In the genomic region with DNA sequence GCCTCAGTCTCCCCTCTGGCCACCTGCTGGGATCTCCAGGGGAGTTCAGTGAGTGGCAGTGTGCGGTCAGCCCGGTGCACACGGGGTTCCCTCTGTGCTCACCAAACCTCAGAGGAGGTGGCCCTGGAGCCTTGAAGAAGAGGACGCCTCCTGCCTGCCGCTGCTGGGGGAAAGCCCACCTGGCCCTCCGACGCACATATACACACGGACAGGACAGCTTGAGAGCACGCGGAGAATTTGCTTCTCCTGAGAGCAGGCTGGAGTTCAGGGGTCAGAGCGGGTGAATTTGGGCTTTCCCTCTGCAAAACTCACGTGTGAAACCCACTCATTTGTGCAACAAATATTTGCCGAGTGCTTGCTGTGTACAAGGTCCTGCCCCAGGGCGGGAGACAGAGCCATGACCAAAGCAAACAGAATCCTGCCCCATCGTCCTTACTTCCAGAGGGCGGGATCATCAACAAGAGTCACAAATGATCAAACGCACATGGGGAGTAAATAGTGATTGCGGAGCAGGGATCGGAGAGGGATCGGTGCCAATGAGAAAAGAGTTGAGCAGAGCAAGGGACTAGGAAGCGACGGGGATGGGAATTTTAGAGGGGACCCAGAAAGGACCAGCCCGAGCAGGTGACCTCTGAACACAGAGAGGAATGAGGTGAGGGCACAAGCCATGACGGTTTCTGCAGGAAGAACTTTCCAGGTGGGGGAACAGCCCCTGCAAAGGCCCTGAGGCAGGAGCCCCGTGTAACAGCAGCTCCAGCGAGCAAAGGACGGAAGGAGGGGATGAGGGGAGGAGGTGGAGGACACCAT, we compare ENCODE assay signal across 19 cellular contexts. TPM values are rescaled to one million over a fixed set of nuclear protein-coding genes. Genes with fewer than 3 reads are reported as not detected.
A peak's percentile ranks its signal among the peaks of the same experiment; 100 is the strongest.
DNase-seq lines count a peak whose midpoint lies in the region; ATAC-seq and TF ChIP-seq lines count a peak whose summit lies in the region.
"Had no signal": no experiment of that assay in that cellular context is flagged by ENCODE, and none has a peak within 500 bp of the region (broad histone marks: within the 10 kb centered on the region; RNA-seq: fewer than 3 reads in every experiment).

No MANE protein-coding gene starts in this region.

- H4K91ac ChIP-seq in mesenchymal stem cell (ENCODE audit: low read length) = peak overlapping the region; percentile 98

- H3K27me3 ChIP-seq in mesenchymal stem cell (ENCODE audit: control insufficient read depth in 1 of 2, insufficient read depth in 1 of 2, low read length in 2 of 2) = no peaks in the 10 kb centered on the region
- H3K27me3 ChIP-seq in thoracic aorta (replicated peaks; ENCODE audit: insufficient read depth) = no peaks in the 10 kb centered on the region
- H3K27me3 ChIP-seq: left lung had no signal

- H3K9me3 Mint-ChIP-seq in activated T-cell treated with anti-CD3 and anti-CD28 coated beads, Interleukin-2, amount 50 U/mL, for 24 hours = no peaks in the 10 kb centered on the region
- no peaks in the 10 kb centered on the region for H3K9me3 Mint-ChIP-seq in chondrocyte (ENCODE audit: low read depth)
- H3K9me3 Mint-ChIP-seq in naive thymus-derived CD8-positive, alpha-beta T cell = no peaks in the 10 kb centered on the region
- H3K9me3 Mint-ChIP-seq: H9; stimulated activated naive B cell treated with anti-CD40 and anti-IgM and Interleukin-4, amounts not matched to agents 10 μg/mL and 1 μg/mL and 100 μg/mL, for 72 hours had no signal

- H3K23ac ChIP-seq in mesenchymal stem cell (ENCODE audit: low read length in 2 of 2) = peak overlapping the region in 1 of 2 experiments; percentile 67

- H3K36me3 ChIP-seq in mesenchymal stem cell (ENCODE audit: control insufficient read depth in 1 of 2, insufficient read depth in 2 of 2, low read depth in 1 of 2, low read length in 2 of 2) (no peaks in the 10 kb centered on the region), thoracic aorta (no peaks in the 10 kb centered on the region)
- H3K36me3 ChIP-seq: left lung had no signal

- no peaks in the 10 kb centered on the region for H3K9me3 ChIP-seq in mesenchymal stem cell (ENCODE audit: control insufficient read depth, low read length)
- H3K9me3 ChIP-seq in thoracic aorta = no peaks in the 10 kb centered on the region
- H3K9me3 ChIP-seq: left lung, psoas muscle had no signal

- peak overlapping the region; percentile 92 for H2BK120ac ChIP-seq in mesenchymal stem cell (ENCODE audit: low read depth, low read length)

- H3K9ac ChIP-seq in mesenchymal stem cell (ENCODE audit: low read length) = peak overlapping the region; percentile 81

- H3K4me3 ChIP-seq in mesenchymal stem cell (ENCODE audit: insufficient read depth in 1 of 2, low read depth in 1 of 2, low read length in 2 of 2) (no peak overlapping the region), thoracic aorta (no peak overlapping the region), foreskin fibroblast (ENCODE audit: low read depth in 1 of 2, low read length in 2 of 2) (no peak overlapping the region)
- H3K4me3 ChIP-seq: left lung, psoas muscle had no signal

- peak overlapping the region; percentile 98 for H2AK5ac ChIP-seq in mesenchymal stem cell (ENCODE audit: low read length, severe bottlenecking)

- peak overlapping the region; percentile 92 to 99 for H3K4ac ChIP-seq in mesenchymal stem cell (ENCODE audit: low read depth in 1 of 2, low read length in 2 of 2)

- peak overlapping the region; percentile 99 for H4K8ac ChIP-seq in mesenchymal stem cell (ENCODE audit: low read length)

- peak overlapping the region; percentile 96 to 100 for H3K18ac ChIP-seq in mesenchymal stem cell (ENCODE audit: low read depth in 1 of 2, low read length in 2 of 2)

- 95% methylated on average over 27 of the region's 27 CpGs for WGBS in mesenchymal stem cell

- peak; percentile 13 for DNase-seq in activated T-cell treated with anti-CD3 and anti-CD28 coated beads, Interleukin-2, amount 50 U/mL, for 24 hours
- DNase-seq in activated T-cell treated with anti-CD3 and anti-CD28 coated beads for 4 hours (no peak), chondrocyte (ENCODE audit: low spot score) (no peak), mesenchymal stem cell (no peak), thoracic aorta (ENCODE audit: low spot score) (no peak), foreskin fibroblast (no peak), GDM1 (lab: John Stamatoyannopoulos, UW) (no peak)
- no peak for DNase-seq in naive thymus-derived CD8-positive, alpha-beta T cell
- DNase-seq: 8988T; H9; NCI-H1436 treated with DMSO at 0.1 percent for 48 hours; NCI-H345; stimulated activated naive B cell treated with anti-CD40 and anti-IgM and Interleukin-4, amounts not matched to agents 10 μg/mL and 1 μg/mL and 100 μg/mL, for 72 hours had no signal

- no peaks in the 10 kb centered on the region for H3K4me1 Mint-ChIP-seq in activated T-cell treated with anti-CD3 and anti-CD28 coated beads, Interleukin-2, amount 50 U/mL, for 24 hours (ENCODE audit: low read depth)
- peaks cover 16% of the 10 kb centered on the region for H3K4me1 Mint-ChIP-seq in chondrocyte (ENCODE audit: low read depth)
- H3K4me1 Mint-ChIP-seq in naive thymus-derived CD8-positive, alpha-beta T cell = peaks cover 0 to 3% (median under 1%) of the 10 kb centered on the region in 4 donors
- H3K4me1 Mint-ChIP-seq: stimulated activated naive B cell treated with anti-CD40 and anti-IgM and Interleukin-4, amounts not matched to agents 10 μg/mL and 1 μg/mL and 100 μg/mL, for 72 hours had no signal

- peak overlapping the region; percentile 50 for H2BK5ac ChIP-seq in mesenchymal stem cell (ENCODE audit: low read depth, low read length, poor library complexity, severe bottlenecking)

- no peak overlapping the region for H3K4me3 Mint-ChIP-seq in activated T-cell treated with anti-CD3 and anti-CD28 coated beads, Interleukin-2, amount 50 U/mL, for 24 hours
- no peak overlapping the region for H3K4me3 Mint-ChIP-seq in chondrocyte (ENCODE audit: unreplicated experiment)
- no peak overlapping the region for H3K4me3 Mint-ChIP-seq in naive thymus-derived CD8-positive, alpha-beta T cell
- H3K4me3 Mint-ChIP-seq: H9; stimulated activated naive B cell treated with anti-CD40 and anti-IgM and Interleukin-4, amounts not matched to agents 10 μg/mL and 1 μg/mL and 100 μg/mL, for 72 hours had no signal

- TF ChIP-seq CTCF in chondrocyte (IDR thresholded peaks at IDR 0.05) (no peak), thoracic aorta (IDR thresholded peaks at IDR 0.05) (no peak), foreskin fibroblast (IDR thresholded peaks at IDR 0.05; ENCODE audit: low read depth, low read length) (no peak)

- H2AFZ ChIP-seq in mesenchymal stem cell (ENCODE audit: low read depth, low read length) = no peak overlapping the region

- no peaks in the 10 kb centered on the region for H3K79me1 ChIP-seq in mesenchymal stem cell (replicated peaks; ENCODE audit: low read length, poor library complexity, severe bottlenecking)

- peak overlapping the region; percentile 89 for H2BK15ac ChIP-seq in mesenchymal stem cell (ENCODE audit: low read depth, poor library complexity, severe bottlenecking)

- no peak overlapping the region for H3K27ac ChIP-seq in mesenchymal stem cell (ENCODE audit: low read length, poor library complexity, severe bottlenecking)
- peak overlapping the region; percentile 69 to 75 for H3K27ac ChIP-seq in thoracic aorta
- H3K27ac ChIP-seq: VCaP had no signal

- no peaks in the 10 kb centered on the region for H3K36me3 Mint-ChIP-seq in activated T-cell treated with anti-CD3 and anti-CD28 coated beads, Interleukin-2, amount 50 U/mL, for 24 hours (ENCODE audit: low read depth)
- no peaks in the 10 kb centered on the region for H3K36me3 Mint-ChIP-seq in chondrocyte (ENCODE audit: low read depth)
- no peaks in the 10 kb centered on the region for H3K36me3 Mint-ChIP-seq in naive thymus-derived CD8-positive, alpha-beta T cell
- H3K36me3 Mint-ChIP-seq: CD14-positive monocyte; stimulated activated naive B cell treated with anti-CD40 and anti-IgM and Interleukin-4, amounts not matched to agents 10 μg/mL and 1 μg/mL and 100 μg/mL, for 72 hours had no signal

- H3K14ac ChIP-seq in mesenchymal stem cell (ENCODE audit: low read length in 2 of 2) = peak overlapping the region in 1 of 2 experiments; percentile 97

- H3K27me3 Mint-ChIP-seq in activated T-cell treated with anti-CD3 and anti-CD28 coated beads, Interleukin-2, amount 50 U/mL, for 24 hours = no peaks in the 10 kb centered on the region
- no peaks in the 10 kb centered on the region for H3K27me3 Mint-ChIP-seq in chondrocyte (ENCODE audit: low read depth)
- H3K27me3 Mint-ChIP-seq in naive thymus-derived CD8-positive, alpha-beta T cell = peaks cover 0 to 2% (median 0%) of the 10 kb centered on the region in 5 donors

- POLR2A ChIA-PET in naive thymus-derived CD8-positive, alpha-beta T cell (lab: Charles Lee) = no interaction called here

- peak overlapping the region; percentile 80 to 100 for H2BK12ac ChIP-seq in mesenchymal stem cell (ENCODE audit: low read length in 2 of 2)

- H3K27ac Mint-ChIP-seq in activated T-cell treated with anti-CD3 and anti-CD28 coated beads, Interleukin-2, amount 50 U/mL, for 24 hours = no peak overlapping the region
- peak overlapping the region; percentile 5 for H3K27ac Mint-ChIP-seq in chondrocyte (ENCODE audit: unreplicated experiment)
- no peak overlapping the region for H3K27ac Mint-ChIP-seq in naive thymus-derived CD8-positive, alpha-beta T cell
- H3K27ac Mint-ChIP-seq: stimulated activated naive B cell treated with anti-CD40 and anti-IgM and Interleukin-4, amounts not matched to agents 10 μg/mL and 1 μg/mL and 100 μg/mL, for 72 hours had no signal

- H3K4me1 ChIP-seq in mesenchymal stem cell (ENCODE audit: control insufficient read depth, insufficient read depth, low read depth, low read length) = peaks cover 15% of the 10 kb centered on the region
- H3K4me1 ChIP-seq in thoracic aorta (ENCODE audit: control insufficient read depth in 1 of 2, low read depth in 2 of 2) = peaks cover 9 to 12% of the 10 kb centered on the region in 2 donors

- ATAC-seq in thoracic aorta (ENCODE audit: insufficient number of reproducible peaks, low FRiP score, low read depth) = no peak
- no peak for ATAC-seq in naive thymus-derived CD8-positive, alpha-beta T cell
- ATAC-seq: stimulated activated naive B cell treated with anti-CD40 and anti-IgM and Interleukin-4, amounts not matched to agents 10 μg/mL and 1 μg/mL and 100 μg/mL, for 72 hours had no signal

- H3K4me2 ChIP-seq in mesenchymal stem cell (ENCODE audit: low read length, poor library complexity, severe bottlenecking) = no peak overlapping the region

RNA-seq across cellular contexts. Expression of a gene that starts 17.6 kb away (rescaled TPM):
- total RNA-seq in chondrocyte (15.5 to 16.7 TPM (median 16.2 TPM) in 3 replicates), thoracic aorta (10 to 100 TPM; 18.1 to 27.4 TPM)
- 19.9 TPM for polyA plus RNA-seq in mesenchymal stem cell (2013, experiment 1 of 2)
- polyA plus RNA-seq in mesenchymal stem cell (2013, experiment 2 of 2) = 19.9 TPM
- 10 to 100 TPM; 38.7 to 40.0 TPM for total RNA-seq in naive thymus-derived CD8-positive, alpha-beta T cell
- 10 to 100 TPM; 65.8 to 81.6 (median 75.4) TPM for polyA plus RNA-seq in naive thymus-derived CD8-positive, alpha-beta T cell

RNA-seq across cellular contexts. Expression of a gene that starts 23.9 kb away (rescaled TPM):
- 44.7 to 52.9 TPM (median 46.5 TPM) in 3 replicates for total RNA-seq in chondrocyte
- 41.0 TPM for polyA plus RNA-seq in mesenchymal stem cell (2013, experiment 1 of 2)
- polyA plus RNA-seq in mesenchymal stem cell (2013, experiment 2 of 2) = 43.0 TPM
- total RNA-seq in thoracic aorta = 10 to 100 TPM; 47.1 to 62.6 TPM
- 100 to 1,000 TPM; 123 to 127 TPM for total RNA-seq in naive thymus-derived CD8-positive, alpha-beta T cell
- polyA plus RNA-seq in naive thymus-derived CD8-positive, alpha-beta T cell = 100 to 1,000 TPM; 102 to 124 (median 105) TPM

RNA-seq across cellular contexts. Expression of a gene that starts 39.9 kb away (rescaled TPM):
- total RNA-seq in chondrocyte (0.95 to 1.1 TPM in 2 of 3 replicates, not detected in the other), thoracic aorta (1 to 10 TPM in 1 of 2 donors, not detected in 1; 1.2 TPM)
- polyA plus RNA-seq in mesenchymal stem cell (2013, experiment 1 of 2) = not detected
- not detected for polyA plus RNA-seq in mesenchymal stem cell (2013, experiment 2 of 2)
- 1 to 10 TPM in 1 of 2 experiments, under 1 TPM in 1; 0.39 to 3.0 TPM for total RNA-seq in naive thymus-derived CD8-positive, alpha-beta T cell
- polyA plus RNA-seq in naive thymus-derived CD8-positive, alpha-beta T cell = 1 to 10 TPM in 1 of 3 donors, not detected in 2; 3.2 TPM
- total RNA-seq: H9, myocyte, Right ventricle myocardium superior had no signal

RNA-seq across cellular contexts. Expression of a gene that starts 49.0 kb away (rescaled TPM):
- total RNA-seq in chondrocyte (24.7 to 27.4 TPM (median 26.2 TPM) in 3 replicates), thoracic aorta (10 to 100 TPM; 56.9 to 80.8 TPM)
- 13.4 TPM for polyA plus RNA-seq in mesenchymal stem cell (2013, experiment 1 of 2)
- 13.7 TPM for polyA plus RNA-seq in mesenchymal stem cell (2013, experiment 2 of 2)
- total RNA-seq in naive thymus-derived CD8-positive, alpha-beta T cell = 10 to 100 TPM; 29.9 to 31.0 TPM
- 10 to 100 TPM; 11.9 to 15.4 (median 13.7) TPM for polyA plus RNA-seq in naive thymus-derived CD8-positive, alpha-beta T cell
